8 cellular contexts compared by ENCODE assay signal in genomic region chr11:30585067-30585891, GRCh38. TPM values are rescaled to one million over a fixed set of nuclear protein-coding genes. Genes with fewer than 3 reads are reported as not detected.
DNase-seq lines count a peak whose midpoint lies in the region; ATAC-seq and TF ChIP-seq lines count a peak whose summit lies in the region.

No MANE protein-coding gene starts in this region.

- ATAC-seq in HG03354 (IDR thresholded peaks at IDR 0.05; ENCODE audit: poor library complexity, severe bottlenecking, unreplicated experiment) (peak; percentile 23), HG03521 (IDR thresholded peaks at IDR 0.05; ENCODE audit: unreplicated experiment) (no peak)

- peak overlapping the region; percentile 48 for H3K27ac ChIP-seq in skeletal muscle tissue (ENCODE audit: low read depth, low read length)

- peak overlapping the region; percentile 70 to 97 (median 96) for H3K27ac Mint-ChIP-seq in brain

- in situ Hi-C loops in GM13976 (cut with MboI; ENCODE audit: low sequenced_read_pairs, unreplicated experiment) = no loop called here

- peaks cover 56% of the 10 kb centered on the region for H3K4me1 Mint-ChIP-seq in brain

- DNase-seq in GM13976 (ENCODE audit: low spot score) (peak; percentile 49), iPS-NIHi11 (ENCODE audit: low spot score) (peak; percentile 66), NOMO-1 treated with dmso at 0.1 percent for 144 hours (lab: John Stamatoyannopoulos, UW; ENCODE audit: unreplicated experiment) (no peak), NCI-H1694 treated with DMSO at 0.1 percent for 48 hours (lab: John Stamatoyannopoulos, UW) (no peak)

- TF ChIP-seq CTCF in GM13976 (IDR thresholded peaks at IDR 0.05; ENCODE audit: borderline replicate concordance, control extremely low read depth, extremely low read depth, insufficient read depth, missing control alignments) = no peak
- TF ChIP-seq CTCF in brain (conservative IDR thresholded peaks at IDR 0.05) = no peak

- peaks cover 9 to 11% (median 11%) of the 10 kb centered on the region in 3 donors for H3K4me1 ChIP-seq in skeletal muscle tissue (ENCODE audit: control insufficient read depth in 3 of 3, insufficient read depth in 3 of 3, low read length in 3 of 3)

- peaks cover 0 to 2% (median 0%) of the 10 kb centered on the region in 5 experiments for H3K9me3 Mint-ChIP-seq in brain

- H3K36me3 ChIP-seq in skeletal muscle tissue (ENCODE audit: control insufficient read depth in 3 of 3, insufficient read depth in 3 of 3, low read length in 3 of 3) = no peaks in the 10 kb centered on the region

- H3K9ac ChIP-seq in skeletal muscle tissue (ENCODE audit: low read depth in 1 of 3, low read length in 3 of 3) = peak overlapping the region; percentile 33 to 80 (median 60)

- peak overlapping the region; percentile 72 to 83 (median 81) for H3K4me3 ChIP-seq in skeletal muscle tissue (ENCODE audit: low read length in 3 of 3)

- peaks cover 4% of the 10 kb centered on the region for H3K36me3 Mint-ChIP-seq in brain

- no peaks in the 10 kb centered on the region for H3K9me3 ChIP-seq in skeletal muscle tissue (ENCODE audit: control insufficient read depth in 3 of 3, low read length in 3 of 3)

- H3K27me3 ChIP-seq in skeletal muscle tissue (ENCODE audit: control insufficient read depth in 3 of 3, insufficient read depth in 3 of 3, low read length in 3 of 3) = peaks cover 0 to 13% (median 3%) of the 10 kb centered on the region in 3 donors

- peaks cover 3% of the 10 kb centered on the region for H3K27me3 Mint-ChIP-seq in brain

- H3K4me3 Mint-ChIP-seq in brain = peak overlapping the region; percentile 85 to 92 (median 87)

RNA-seq across cellular contexts. Expression of gene MPPED2, which starts 0.9 kb away (rescaled TPM):
- polyA plus RNA-seq in brain (ENCODE audit: insufficient read depth, low read depth, low replicate concordance) = 3.4 TPM
- total RNA-seq in skeletal muscle tissue = 15.7 TPM

Comparison
In these comparisons a context has a peak if more than half of its experiments do, and no peak if none do; other contexts are left out.
1. DNase-seq: peak in GM13976 (single experiment) and iPS-NIHi11 (single experiment); none in NOMO-1 treated with dmso at 0.1 percent for 144 hours (single experiment) and NCI-H1694 treated with DMSO at 0.1 percent for 48 hours (single experiment).